Comparison of ENCODE assay signal across 11 cellular contexts in genomic region chr11:72685560-72686480, GRCh38. TPM values are rescaled to one million over a fixed set of nuclear protein-coding genes. Genes with fewer than 3 reads are reported as not detected.
A peak's percentile ranks its signal among the peaks of the same experiment; 100 is the strongest.
DNase-seq lines count a peak whose midpoint lies in the region; ATAC-seq and TF ChIP-seq lines count a peak whose summit lies in the region.
"Had no signal": no experiment of that assay in that cellular context is flagged by ENCODE, and none has a peak within 500 bp of the region (broad histone marks: within the 10 kb centered on the region; RNA-seq: fewer than 3 reads in every experiment).

No MANE protein-coding gene starts in this region.

- H4K8ac ChIP-seq in IMR-90 (ENCODE audit: low read depth in 2 of 2, low read length in 2 of 2) = no peak overlapping the region

- no peak for TF ChIP-seq POLR2A in IMR-90 (IDR thresholded peaks at IDR 0.05; ENCODE audit: low read depth, low read length)

- peak overlapping the region; percentile 84 for H3K27ac Mint-ChIP-seq in activated T-helper 1 cell treated with anti-CD3 and anti-CD28 coated beads, Interleukin-12 subunit alpha, Interleukin-12 subunit beta, Interleukin-2, Interleukin-4 antibody, amounts not matched to agents 30 ng/mL and 10 ng/mL and 1 ng/mL, durations not matched to agents 14 hours and 24 hours and 36 hours
- H3K27ac Mint-ChIP-seq: type B pancreatic cell had no signal

- H3K4me1 Mint-ChIP-seq in activated T-helper 1 cell treated with anti-CD3 and anti-CD28 coated beads, Interleukin-12 subunit alpha, Interleukin-12 subunit beta, Interleukin-2, Interleukin-4 antibody, amounts not matched to agents 30 ng/mL and 10 ng/mL and 1 ng/mL, durations not matched to agents 14 hours and 24 hours and 36 hours (ENCODE audit: low read depth) = peaks cover 43% of the 10 kb centered on the region

- H3K27me3 ChIP-seq in IMR-90 (ENCODE audit: control insufficient read depth, insufficient read depth, low read length) = no peaks in the 10 kb centered on the region
- H3K27me3 ChIP-seq in right atrium auricular region = no peaks in the 10 kb centered on the region
- H3K27me3 ChIP-seq in dorsolateral prefrontal cortex = no peaks in the 10 kb centered on the region

- POLR2A ChIA-PET in IMR-90 (lab: Charles Lee; ENCODE audit: unreplicated experiment) = interaction anchor here (0.6 kb wide), 1 partner anchor 253 kb away, joined by 5 read pairs; no protein-coding TSS in a partner anchor

- no peak overlapping the region for H3K4me2 ChIP-seq in IMR-90 (ENCODE audit: low read depth, low read length)

- H2BK15ac ChIP-seq in IMR-90 (ENCODE audit: low read depth, low read length) = no peak overlapping the region

- H2AK9ac ChIP-seq in IMR-90 (replicated peaks; ENCODE audit: low read depth, low read length, poor library complexity) = no peak overlapping the region

- no peaks in the 10 kb centered on the region for H3K27me3 Mint-ChIP-seq in activated T-helper 1 cell treated with anti-CD3 and anti-CD28 coated beads, Interleukin-12 subunit alpha, Interleukin-12 subunit beta, Interleukin-2, Interleukin-4 antibody, amounts not matched to agents 30 ng/mL and 10 ng/mL and 1 ng/mL, durations not matched to agents 14 hours and 24 hours and 36 hours (ENCODE audit: insufficient read depth)
- H3K27me3 Mint-ChIP-seq: type B pancreatic cell had no signal

- TF ChIP-seq CTCF in IMR-90 (conservative IDR thresholded peaks at IDR 0.05; ENCODE audit: low read depth, low read length) (no peak), right atrium auricular region (IDR thresholded peaks at IDR 0.05) (no peak), dorsolateral prefrontal cortex (IDR thresholded peaks at IDR 0.05 in 54 of 56, conservative IDR thresholded peaks at IDR 0.05 in 2 of 56; ENCODE audit: low read depth in 1 of 56, partially characterized antibody in 56 of 56) (no peak)

- peaks cover 17% of the 10 kb centered on the region for H3K36me3 Mint-ChIP-seq in activated T-helper 1 cell treated with anti-CD3 and anti-CD28 coated beads, Interleukin-12 subunit alpha, Interleukin-12 subunit beta, Interleukin-2, Interleukin-4 antibody, amounts not matched to agents 30 ng/mL and 10 ng/mL and 1 ng/mL, durations not matched to agents 14 hours and 24 hours and 36 hours (ENCODE audit: low read depth)

- H3K9me3 Mint-ChIP-seq in activated T-helper 1 cell treated with anti-CD3 and anti-CD28 coated beads, Interleukin-12 subunit alpha, Interleukin-12 subunit beta, Interleukin-2, Interleukin-4 antibody, amounts not matched to agents 30 ng/mL and 10 ng/mL and 1 ng/mL, durations not matched to agents 14 hours and 24 hours and 36 hours = no peaks in the 10 kb centered on the region
- H3K9me3 Mint-ChIP-seq: type B pancreatic cell had no signal

- 83% methylated on average over 1 of the region's 24 CpGs; no CpG with 5 or more reads in 1 of the 2 experiments for WGBS in IMR-90 (ENCODE audit: extremely low coverage in 2 of 2, insufficient read length in 1 of 2), 2 experiments

- H3K4me3 ChIP-seq in IMR-90 (ENCODE audit: insufficient read depth, low read depth, low read length) (no peak overlapping the region), right atrium auricular region (no peak overlapping the region), dorsolateral prefrontal cortex (no peak overlapping the region)

- ATAC-seq in IMR-90 (ENCODE audit: low read depth) (no peak), GM18511 (IDR thresholded peaks at IDR 0.05; ENCODE audit: unreplicated experiment) (no peak)

- H3K4ac ChIP-seq in IMR-90 (ENCODE audit: low read depth, low read length) = no peak overlapping the region

- peaks cover 41% of the 10 kb centered on the region for H4K20me1 ChIP-seq in IMR-90 (ENCODE audit: insufficient read depth, low read length)

- H3K36me3 ChIP-seq in IMR-90 (ENCODE audit: control insufficient read depth, insufficient read depth, low read length) (peaks cover 47% of the 10 kb centered on the region), right atrium auricular region (peaks cover 51% of the 10 kb centered on the region)

- H3K18ac ChIP-seq in IMR-90 (ENCODE audit: low read depth, low read length) = no peak overlapping the region

- H3K23ac ChIP-seq in IMR-90 (ENCODE audit: low read depth, low read length) = no peak overlapping the region

- no peak overlapping the region for H2AFZ ChIP-seq in IMR-90 (replicated peaks; ENCODE audit: low read length, poor library complexity)

- peak overlapping the region; percentile 47 for H3K4me3 Mint-ChIP-seq in activated T-helper 1 cell treated with anti-CD3 and anti-CD28 coated beads, Interleukin-12 subunit alpha, Interleukin-12 subunit beta, Interleukin-2, Interleukin-4 antibody, amounts not matched to agents 30 ng/mL and 10 ng/mL and 1 ng/mL, durations not matched to agents 14 hours and 24 hours and 36 hours
- H3K4me3 Mint-ChIP-seq: type B pancreatic cell had no signal

- DNase-seq in IMR-90 (peak; percentile 19), right atrium auricular region (ENCODE audit: low spot score) (peak; percentile 69), NK-92 (lab: John Stamatoyannopoulos, UW; ENCODE audit: unreplicated experiment) (no peak), iPS-NIHi7 (ENCODE audit: extremely low spot score) (no peak), dorsolateral prefrontal cortex (no peak)
- DNase-seq in activated T-helper 1 cell treated with anti-CD3 and anti-CD28 coated beads, Interleukin-12 subunit alpha, Interleukin-12 subunit beta, Interleukin-2, Interleukin-4 antibody, amounts not matched to agents 30 ng/mL and 10 ng/mL and 1 ng/mL, durations not matched to agents 14 hours and 24 hours and 36 hours (ENCODE audit: low spot score) = peak; percentile 22
- DNase-seq in stimulated activated CD4-positive, alpha-beta T cell treated with anti-CD3 and anti-CD28 coated beads, TNF-alpha, amount 100 ng/mL, for 24 hours (ENCODE audit: low read depth in 3 of 3) = peak in 2 of 3 experiments; percentile 31 to 45
- DNase-seq: central memory CD4-positive, alpha-beta T cell; mammary epithelial cell had no signal

- intact Hi-C loops in IMR-90 (cut with micrococcal nuclease) = no loop called here
- intact Hi-C loops in activated T-helper 1 cell treated with anti-CD3 and anti-CD28 coated beads, Interleukin-12 subunit alpha, Interleukin-12 subunit beta, Interleukin-2, Interleukin-4 antibody, amounts not matched to agents 30 ng/mL and 10 ng/mL and 1 ng/mL, durations not matched to agents 14 hours and 24 hours and 36 hours (cut with micrococcal nuclease) = loop anchor here (1.0 kb wide), 2 partner anchors 18 to 36 kb away; no protein-coding TSS in a partner anchor
- intact Hi-C loops in dorsolateral prefrontal cortex (cut with DNase I) = loop anchor here in 1 of 2 donors (5.0 kb wide), 1 partner anchor 34 kb away; no protein-coding TSS in a partner anchor

- CTCF ChIA-PET in IMR-90 (lab: Yijun Ruan, JAX) = interaction anchor here (1.2 kb wide), 1 partner anchor 87 kb away, joined by 3 read pairs; no protein-coding TSS in a partner anchor

- TF ChIP-seq RAD21 in IMR-90 (IDR thresholded peaks at IDR 0.05; ENCODE audit: low read length) = no peak

- no peak overlapping the region for H2BK120ac ChIP-seq in IMR-90 (ENCODE audit: low read depth, low read length)

- H3K9me3 ChIP-seq in IMR-90 (ENCODE audit: control insufficient read depth, insufficient read depth, low read length) (no peaks in the 10 kb centered on the region), right atrium auricular region (no peaks in the 10 kb centered on the region)

- no peak overlapping the region for H2AK5ac ChIP-seq in IMR-90 (ENCODE audit: low read depth, low read length)

- no peak overlapping the region for H3K9ac ChIP-seq in IMR-90 (ENCODE audit: low read depth, low read length)

- H3K14ac ChIP-seq in IMR-90 (replicated peaks; ENCODE audit: low read depth, low read length) = no peak overlapping the region

- no peak overlapping the region for H2BK5ac ChIP-seq in IMR-90 (ENCODE audit: low read depth, low read length, poor library complexity, severe bottlenecking)

- no peak overlapping the region for H2BK20ac ChIP-seq in IMR-90 (ENCODE audit: low read depth, low read length)

- H3K56ac ChIP-seq in IMR-90 (ENCODE audit: extremely low read depth, insufficient read depth, low read length) = no peak overlapping the region

- no peak overlapping the region for H3K27ac ChIP-seq in IMR-90 (ENCODE audit: insufficient read depth, low read length)
- peak overlapping the region; percentile 50 to 66 for H3K27ac ChIP-seq in right atrium auricular region
- H3K27ac ChIP-seq in dorsolateral prefrontal cortex = peak overlapping the region in 27 of 59 donors; percentile 6 to 69 (median 38)

- dilution Hi-C loops in IMR-90 (cut with HindIII; ENCODE audit: low sequenced_read_pairs, unreplicated experiment) = no loop called here

- no TSS peak for BruUV-seq in IMR-90 (replicated peaks; lab: Mats Ljungman, UMichigan)

- H3K9me1 ChIP-seq in IMR-90 (ENCODE audit: insufficient read depth, low read length) = no peaks in the 10 kb centered on the region

- H4K5ac ChIP-seq in IMR-90 (ENCODE audit: low read depth, low read length) = no peak overlapping the region

- H4K91ac ChIP-seq in IMR-90 (ENCODE audit: insufficient read depth, low read depth, low read length) = no peak overlapping the region

- H3K4me1 ChIP-seq in IMR-90 (ENCODE audit: control insufficient read depth, insufficient read depth, low read length) = peaks cover 2% of the 10 kb centered on the region; the same call in 1 of the 2 replicates
- peaks cover 0 to 45% of the 10 kb centered on the region in 2 donors for H3K4me1 ChIP-seq in right atrium auricular region

- H3K79me1 ChIP-seq in IMR-90 (ENCODE audit: low read depth in 1 of 2, low read length in 2 of 2) = no peaks in the 10 kb centered on the region; a peak in 1 of 4 replicates

- in situ Hi-C loops in IMR-90 (cut with MboI; ENCODE audit: low sequenced_read_pairs) = no loop called here

TF ChIP-seq in IMR-90, 13 proteins besides CTCF, POLR2A, EP300 and RAD21 (continues in another document):
- TF ChIP-seq MAFK (IDR thresholded peaks at IDR 0.05; ENCODE audit: low read depth, low read length) = no peak
- TF ChIP-seq FOS (IDR thresholded peaks at IDR 0.05; ENCODE audit: low read depth, low read length) = no peak
- no peak for TF ChIP-seq CEBPB (IDR thresholded peaks at IDR 0.05; ENCODE audit: low read depth, low read length)
- no peak for TF ChIP-seq MXI1 (IDR thresholded peaks at IDR 0.05; ENCODE audit: borderline replicate concordance, low read depth, low read length)

RNA-seq across cellular contexts. Expression of gene PDE2A, which starts 11.6 kb away (rescaled TPM):
- total RNA-seq in IMR-90 (2012; rRNA removed) (not detected in 2 replicates), right atrium auricular region (10 to 100 TPM; 23.1 to 34.2 TPM), dorsolateral prefrontal cortex (100 to 1,000 TPM in 119 of 120 experiments, 10 to 100 TPM in 1; 92.8 to 412 (median 240) TPM)
- polyA plus RNA-seq in IMR-90 (2012; rRNA removed) = 0.02 and 0.06 TPM in 2 replicates
- polyA plus RNA-seq in IMR-90 (2012; cell fraction: cytosol; rRNA removed) = 0.01 and 0.22 TPM in 2 replicates
- 0.17 and 0.21 TPM in 2 replicates for polyA plus RNA-seq in IMR-90 (2012; cell fraction: nucleus; rRNA removed; ENCODE audit: low replicate concordance)
- 0.57 and 0.64 TPM in 2 replicates for total RNA-seq in activated T-helper 1 cell treated with anti-CD3 and anti-CD28 coated beads, Interleukin-12 subunit alpha, Interleukin-12 subunit beta, Interleukin-2, Interleukin-4 antibody, amounts not matched to agents 30 ng/mL and 10 ng/mL and 1 ng/mL, durations not matched to agents 14 hours and 24 hours and 36 hours

Comparison
In these comparisons a context has a peak if more than half of its experiments do, and no peak if none do; other contexts are left out.
1. DNase-seq: peak in IMR-90 (single experiment), activated T-helper 1 cell treated with anti-CD3 and anti-CD28 coated beads, Interleukin-12 subunit alpha, Interleukin-12 subunit beta, Interleukin-2, Interleukin-4 antibody, amounts not matched to agents 30 ng/mL and 10 ng/mL and 1 ng/mL, durations not matched to agents 14 hours and 24 hours and 36 hours (single experiment), right atrium auricular region (single experiment) and stimulated activated CD4-positive, alpha-beta T cell treated with anti-CD3 and anti-CD28 coated beads, TNF-alpha, amount 100 ng/mL, for 24 hours (2 of 3); none in NK-92 (single experiment), iPS-NIHi7 (single experiment) and dorsolateral prefrontal cortex (0 of 10).
2. RNA of gene PDE2A, which starts 11.6 kb away (total RNA-seq): 92.8 to 412 TPM in dorsolateral prefrontal cortex and 23.1 to 34.2 TPM in right atrium auricular region; 0.57 to 0.64 TPM in activated T-helper 1 cell treated with anti-CD3 and anti-CD28 coated beads, Interleukin-12 subunit alpha, Interleukin-12 subunit beta, Interleukin-2, Interleukin-4 antibody, amounts not matched to agents 30 ng/mL and 10 ng/mL and 1 ng/mL, durations not matched to agents 14 hours and 24 hours and 36 hours and not detected in IMR-90; every median in the first group is over 10 times any median in the second.